ENCODE assay signal across 10 cellular contexts in genomic region chr4:129342820-129343219, GRCh38.
DNase-seq lines count a peak whose midpoint lies in the region; ATAC-seq, FAIRE-seq and TF ChIP-seq lines count a peak whose summit lies in the region.
"Had no signal": no experiment of that assay in that cellular context is flagged by ENCODE, and none has a peak within 500 bp of the region (broad histone marks: within the 10 kb centered on the region; RNA-seq: fewer than 3 reads in every experiment).

No MANE protein-coding gene starts in this region.

- H3K36me3 ChIP-seq in thoracic aorta = no peaks in the 10 kb centered on the region
- H3K36me3 ChIP-seq: Peyer's patch had no signal

- intact Hi-C loops in left cardiac atrium (cut with DNase I) = no loop called here

- no peak overlapping the region for H3K27ac ChIP-seq in thoracic aorta
- H3K27ac ChIP-seq: 22Rv1 had no signal

- no peaks in the 10 kb centered on the region for H3K9me3 ChIP-seq in thoracic aorta
- H3K9me3 ChIP-seq: Peyer's patch had no signal

- H3K27me3 ChIP-seq in thoracic aorta (replicated peaks; ENCODE audit: insufficient read depth) = no peaks in the 10 kb centered on the region
- H3K27me3 ChIP-seq: Peyer's patch had no signal

- no peak; the same call in 2 of the 3 replicates for ATAC-seq in SK-N-SH treated with all-trans-retinoic acid at 6 μM for 48 hours
- peak; percentile 92 to 98 for ATAC-seq in left cardiac atrium
- peak; percentile 68 for ATAC-seq in thoracic aorta (ENCODE audit: insufficient number of reproducible peaks, low FRiP score, low read depth)
- no peak for ATAC-seq in GM18909 (IDR thresholded peaks at IDR 0.05; ENCODE audit: poor library complexity, unreplicated experiment)

- H3K4me3 ChIP-seq in thoracic aorta = peak overlapping the region; percentile 38

- TF ChIP-seq CTCF in thoracic aorta (IDR thresholded peaks at IDR 0.05) = no peak

- FAIRE-seq in GM19239 (lab: Jason Lieb, UNC) = no peak

- H3K4me1 ChIP-seq in thoracic aorta (ENCODE audit: control insufficient read depth in 1 of 2, low read depth in 2 of 2) = no peaks in the 10 kb centered on the region
- H3K4me1 ChIP-seq: Peyer's patch had no signal

- DNase-seq in DMS153 (lab: John Stamatoyannopoulos, UW) (peak; percentile 31), DMS153 treated with DMSO at 0.1 percent for 48 hours (lab: John Stamatoyannopoulos, UW; ENCODE audit: unreplicated experiment) (no peak), left cardiac atrium (no peak), thoracic aorta (ENCODE audit: low spot score) (no peak), NCI-H748 (lab: John Stamatoyannopoulos, UW; ENCODE audit: unreplicated experiment) (no peak), GM19239 (ENCODE audit: insufficient read length, low spot score) (no peak)
- DNase-seq: Peyer's patch had no signal

TF ChIP-seq in SK-N-SH treated with all-trans-retinoic acid at 6 μM for 48 hours, 23 proteins besides CTCF, POLR2A, EP300 and RAD21:
- TF ChIP-seq ARNTL (CRISPR knock-in tag; IDR thresholded peaks at IDR 0.05; ENCODE audit: borderline replicate concordance, low read depth) (no peak), ISL1 (CRISPR knock-in tag; IDR thresholded peaks at IDR 0.05) (0 out of 2 replicates have a peak, but pooled peaks have one; percentile 16)

Comparison
In these comparisons a context has a peak if more than half of its experiments do, and no peak if none do; other contexts are left out.
1. ATAC-seq: peak in left cardiac atrium (2 of 2) and thoracic aorta (single experiment); none in SK-N-SH treated with all-trans-retinoic acid at 6 μM for 48 hours (single experiment) and GM18909 (single experiment).